In genomic region chr2:187310696-187311095, GRCh38 we compare ENCODE assay signal across 21 cellular contexts.
"Had no signal": no experiment of that assay in that cellular context is flagged by ENCODE, and none has a peak within 500 bp of the region (broad histone marks: within the 10 kb centered on the region; RNA-seq: fewer than 3 reads in every experiment).

No MANE protein-coding gene starts in this region.

- H3K36me3 ChIP-seq: colonic mucosa, lower lobe of right lung, neural progenitor cell, ovary, thyroid gland had no signal

- H2AFZ ChIP-seq: neural progenitor cell had no signal

- H3K4me3 ChIP-seq: colonic mucosa, lower lobe of right lung, neural progenitor cell, ovary, skin epidermis, thyroid gland had no signal

- DNase-seq: activated CD4-positive, alpha-beta T cell treated with anti-CD3 and anti-CD28 coated beads, Interleukin-2, amount 10 ng/mL, durations not matched to agents 24 days and 14 days; activated CD4-positive, CD25-positive, alpha-beta regulatory T cell; activated CD8-positive, alpha-beta memory T cell treated with anti-CD3 and anti-CD28 coated beads, Interleukin-2, amount 50 U/mL, for 48 hours; activated gamma-delta T cell; activated T-cell treated with anti-CD3 and anti-CD28 coated beads, Interleukin-2, amount 50 U/mL, for 72 hours; amniotic stem cell; caudate nucleus; colonic mucosa; hypothalamus; kidney glomerular epithelial cell; lower lobe of right lung; midbrain; ovary; retina; stimulated activated CD4-positive, alpha-beta T cell treated with anti-CD3 and anti-CD28 coated beads, Interleukin-15, amount 100 ng/mL, for 24 hours; stimulated activated CD4-positive, alpha-beta T cell treated with anti-CD3 and anti-CD28 coated beads, Interleukin-4, amount 100 ng/mL, for 1 hour; stimulated activated naive B cell treated with anti-CD40 and anti-IgM and Interleukin-4, amounts not matched to agents 10 μg/mL and 1 μg/mL and 100 μg/mL, for 72 hours; thyroid gland had no signal

- H3K27me3 ChIP-seq: colonic mucosa, neural progenitor cell, ovary, thyroid gland had no signal

- H3K4me2 ChIP-seq: neural progenitor cell had no signal

- H3K27ac ChIP-seq: colonic mucosa, lower lobe of right lung, neural progenitor cell, ovary, skin epidermis, thyroid gland had no signal

- H3K4me1 ChIP-seq: colonic mucosa, lower lobe of right lung, neural progenitor cell, thyroid gland had no signal

- H3K9ac ChIP-seq: neural progenitor cell had no signal

- H3K9me3 ChIP-seq: colonic mucosa, lower lobe of right lung, ovary, thyroid gland had no signal

- ATAC-seq: activated naive CD4-positive, alpha-beta T cell treated with anti-CD3 and anti-CD28 coated beads, Interleukin-2, amount 50 U/mL, for 72 hours; activated T-cell treated with anti-CD3 and anti-CD28 coated beads, Interleukin-2, amount 50 U/mL, for 72 hours; lower lobe of right lung; stimulated activated naive B cell treated with anti-CD40 and anti-IgM and Interleukin-4, amounts not matched to agents 10 μg/mL and 1 μg/mL and 100 μg/mL, for 72 hours had no signal
